22 cellular contexts compared by ENCODE assay signal in the genomic region with DNA sequence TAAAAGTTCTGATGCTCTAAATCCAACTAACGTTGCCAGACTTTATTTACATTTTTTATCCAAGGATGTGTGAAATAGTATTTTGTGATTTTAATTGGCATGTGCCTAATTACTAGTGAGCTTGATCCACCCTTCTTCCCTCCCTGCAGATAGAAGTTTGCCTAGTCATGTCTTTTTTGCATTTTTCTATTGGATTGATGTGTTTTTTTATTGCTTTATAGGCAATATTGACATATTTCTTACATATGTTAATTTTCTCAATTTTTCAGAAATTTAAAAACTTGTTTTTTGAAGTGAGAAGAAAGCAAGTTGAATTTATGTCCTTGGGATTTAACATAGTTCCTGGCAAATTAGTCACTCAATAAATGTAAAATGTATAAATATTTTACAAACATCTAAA. TPM values are rescaled to one million over a fixed set of nuclear protein-coding genes. Genes with fewer than 3 reads are reported as not detected.
A peak's percentile ranks its signal among the peaks of the same experiment; 100 is the strongest.
DNase-seq lines count a peak whose midpoint lies in the region; ATAC-seq, FAIRE-seq and TF ChIP-seq lines count a peak whose summit lies in the region.
"Had no signal": no experiment of that assay in that cellular context is flagged by ENCODE, and none has a peak within 500 bp of the region (broad histone marks: within the 10 kb centered on the region; RNA-seq: fewer than 3 reads in every experiment).

No MANE protein-coding gene starts in this region.

- H3K36me3 ChIP-seq in MG63: no peaks in the 10 kb centered on the region

- H3K9me3 ChIP-seq in MG63: no peaks in the 10 kb centered on the region
- H3K9me3 ChIP-seq: BE2C; BLaER1 treated with 17β-estradiol and CSF1 and Interleukin-3, amounts not matched to agents 10 nM and 100 nM had no signal

- no peaks in the 10 kb centered on the region for H3K9me3 Mint-ChIP-seq in activated naive CD8-positive, alpha-beta T cell treated with anti-CD3 and anti-CD28 coated beads, Interleukin-2, amount 10 ng/mL, durations not matched to agents 7 days and 5 days
- H3K9me3 Mint-ChIP-seq in activated naive CD8-positive, alpha-beta T cell treated with anti-CD3 and anti-CD28 coated beads for 36 hours: no peaks in the 10 kb centered on the region
- H3K9me3 Mint-ChIP-seq in activated T-helper 17 cell treated with anti-CD3 and anti-CD28 coated beads, Interleukin-2, amount 50 U/mL, for 72 hours: no peaks in the 10 kb centered on the region

- no peaks in the 10 kb centered on the region for H3K27me3 ChIP-seq in MG63
- H3K27me3 ChIP-seq: BE2C; BLaER1 treated with 17β-estradiol and CSF1 and Interleukin-3, amounts not matched to agents 10 nM and 100 nM had no signal

- no peak for ATAC-seq in activated naive CD8-positive, alpha-beta T cell treated with anti-CD3 and anti-CD28 coated beads, Interleukin-2, amount 10 ng/mL, durations not matched to agents 7 days and 5 days (ENCODE audit: low read depth)
- ATAC-seq in activated T-helper 17 cell treated with anti-CD3 and anti-CD28 coated beads, Interleukin-2, amount 50 U/mL, for 72 hours (replicated peaks): no peak

- no peak for TF ChIP-seq CTCF in GM13976 (IDR thresholded peaks at IDR 0.05; ENCODE audit: borderline replicate concordance, control extremely low read depth, extremely low read depth, insufficient read depth, missing control alignments)

- no peak for DNase-seq in activated naive CD8-positive, alpha-beta T cell treated with anti-CD3 and anti-CD28 coated beads, Interleukin-2, amount 10 ng/mL, durations not matched to agents 7 days and 5 days
- no peak for DNase-seq in activated naive CD8-positive, alpha-beta T cell treated with anti-CD3 and anti-CD28 coated beads for 36 hours
- DNase-seq in NCI-H510A (lab: John Stamatoyannopoulos, UW) (no peak), MG63 (no peak), GM13976 (ENCODE audit: low spot score) (no peak)
- DNase-seq: ACHN; AML-193; BE2C; Calu3; CD4-positive, alpha-beta memory T cell; COR-L47; DMS53; DMS79 treated with DMSO at 0.1 percent for 48 hours; GM23248; H7; HCEC 1CT had no signal

- in situ Hi-C loops in GM13976 (cut with MboI; ENCODE audit: low sequenced_read_pairs, unreplicated experiment): loop anchor here (25.0 kb wide), 1 partner anchor 363 kb away; no protein-coding TSS in a partner anchor

- peaks cover 15% of the 10 kb centered on the region for H3K4me1 Mint-ChIP-seq in activated naive CD8-positive, alpha-beta T cell treated with anti-CD3 and anti-CD28 coated beads, Interleukin-2, amount 10 ng/mL, durations not matched to agents 7 days and 5 days
- H3K4me1 Mint-ChIP-seq in activated naive CD8-positive, alpha-beta T cell treated with anti-CD3 and anti-CD28 coated beads for 36 hours: peaks cover 48% of the 10 kb centered on the region
- H3K4me1 Mint-ChIP-seq in activated T-helper 17 cell treated with anti-CD3 and anti-CD28 coated beads, Interleukin-2, amount 50 U/mL, for 72 hours: peaks cover 46% of the 10 kb centered on the region

- FAIRE-seq in G401.6 (lab: Jason Lieb, UNC): peak; percentile 37
- FAIRE-seq: GM12892, H1 had no signal

- H3K36me3 Mint-ChIP-seq in activated naive CD8-positive, alpha-beta T cell treated with anti-CD3 and anti-CD28 coated beads, Interleukin-2, amount 10 ng/mL, durations not matched to agents 7 days and 5 days: peaks cover 21% of the 10 kb centered on the region
- H3K36me3 Mint-ChIP-seq in activated naive CD8-positive, alpha-beta T cell treated with anti-CD3 and anti-CD28 coated beads for 36 hours: peaks cover 13% of the 10 kb centered on the region
- H3K36me3 Mint-ChIP-seq in activated T-helper 17 cell treated with anti-CD3 and anti-CD28 coated beads, Interleukin-2, amount 50 U/mL, for 72 hours (ENCODE audit: low read depth): peaks cover 32% of the 10 kb centered on the region

- no peak overlapping the region for H3K4me3 ChIP-seq in MG63
- H3K4me3 ChIP-seq: BLaER1 treated with 17β-estradiol and CSF1 and Interleukin-3, amounts not matched to agents 10 nM and 100 nM; GM23248 had no signal

- no peak overlapping the region for H3K4me3 Mint-ChIP-seq in activated naive CD8-positive, alpha-beta T cell treated with anti-CD3 and anti-CD28 coated beads, Interleukin-2, amount 10 ng/mL, durations not matched to agents 7 days and 5 days
- no peak overlapping the region for H3K4me3 Mint-ChIP-seq in activated naive CD8-positive, alpha-beta T cell treated with anti-CD3 and anti-CD28 coated beads for 36 hours
- H3K4me3 Mint-ChIP-seq in activated T-helper 17 cell treated with anti-CD3 and anti-CD28 coated beads, Interleukin-2, amount 50 U/mL, for 72 hours: peak overlapping the region; percentile 14
- H3K4me3 Mint-ChIP-seq: CD14-positive monocyte had no signal

- POLR2A ChIA-PET in activated naive CD8-positive, alpha-beta T cell treated with anti-CD3 and anti-CD28 coated beads, Interleukin-2, amount 10 ng/mL, durations not matched to agents 7 days and 5 days (lab: Charles Lee): no interaction called here

- peak overlapping the region; percentile 0 for H3K27ac Mint-ChIP-seq in activated naive CD8-positive, alpha-beta T cell treated with anti-CD3 and anti-CD28 coated beads, Interleukin-2, amount 10 ng/mL, durations not matched to agents 7 days and 5 days
- no peak overlapping the region for H3K27ac Mint-ChIP-seq in activated naive CD8-positive, alpha-beta T cell treated with anti-CD3 and anti-CD28 coated beads for 36 hours
- H3K27ac Mint-ChIP-seq in activated T-helper 17 cell treated with anti-CD3 and anti-CD28 coated beads, Interleukin-2, amount 50 U/mL, for 72 hours: no peak overlapping the region

- H3K27me3 Mint-ChIP-seq in activated naive CD8-positive, alpha-beta T cell treated with anti-CD3 and anti-CD28 coated beads, Interleukin-2, amount 10 ng/mL, durations not matched to agents 7 days and 5 days: no peaks in the 10 kb centered on the region
- no peaks in the 10 kb centered on the region for H3K27me3 Mint-ChIP-seq in activated naive CD8-positive, alpha-beta T cell treated with anti-CD3 and anti-CD28 coated beads for 36 hours
- no peaks in the 10 kb centered on the region for H3K27me3 Mint-ChIP-seq in activated T-helper 17 cell treated with anti-CD3 and anti-CD28 coated beads, Interleukin-2, amount 50 U/mL, for 72 hours
- H3K27me3 Mint-ChIP-seq: CD4-positive, alpha-beta memory T cell had no signal

RNA-seq across cellular contexts. Expression of gene EML4, which starts 56.4 kb away (rescaled TPM):
- total RNA-seq in activated naive CD8-positive, alpha-beta T cell treated with anti-CD3 and anti-CD28 coated beads, Interleukin-2, amount 10 ng/mL, durations not matched to agents 7 days and 5 days: 100 to 1,000 TPM; 111 to 119 TPM
- 10 to 100 TPM; 60.0 to 64.6 TPM for total RNA-seq in activated naive CD8-positive, alpha-beta T cell treated with anti-CD3 and anti-CD28 coated beads for 36 hours
- total RNA-seq in activated T-helper 17 cell treated with anti-CD3 and anti-CD28 coated beads, Interleukin-2, amount 50 U/mL, for 72 hours: 10 to 100 TPM; 69.9 to 93.7 TPM
- total RNA-seq in MG63 (2014; rRNA removed; shearing (Covaris generic); ENCODE audit: low replicate concordance): 18.5 and 19.5 TPM in 2 replicates
